9 cellular contexts compared by ENCODE assay signal in the genomic region with DNA sequence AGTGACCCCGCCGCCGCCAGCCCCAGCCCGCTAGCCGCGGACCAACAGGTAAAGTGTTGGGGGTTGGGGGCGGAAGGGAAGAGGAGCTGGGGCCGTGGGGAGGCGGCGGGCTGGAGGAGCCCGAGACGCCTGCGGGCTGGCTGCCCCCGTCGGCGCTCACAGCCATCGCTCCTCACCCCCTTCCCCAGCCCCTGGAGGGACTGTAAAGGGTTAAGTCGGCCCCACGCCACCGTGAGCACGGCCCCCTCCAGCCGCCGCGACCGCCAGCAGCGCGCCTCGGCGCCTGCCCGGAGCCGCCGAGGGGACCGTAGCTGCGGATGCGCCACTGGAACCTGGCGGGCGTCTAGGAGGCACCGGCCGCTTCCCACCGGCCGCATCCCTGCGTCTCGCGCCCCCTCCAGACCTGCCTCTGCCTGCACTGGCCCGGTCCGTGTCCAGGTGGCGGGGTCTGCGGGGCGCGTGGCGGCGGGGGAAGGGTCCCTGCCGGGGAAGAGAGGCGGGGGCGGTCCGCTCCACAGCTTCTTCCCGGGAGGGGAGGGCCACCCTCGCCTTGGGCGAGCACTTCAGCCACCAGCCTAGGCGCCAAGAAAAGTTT. TPM values are rescaled to one million over a fixed set of nuclear protein-coding genes. Genes with fewer than 3 reads are reported as not detected.
DNase-seq lines count a peak whose midpoint lies in the region; ATAC-seq and TF ChIP-seq lines count a peak whose summit lies in the region.
"Had no signal": no experiment of that assay in that cellular context is flagged by ENCODE, and none has a peak within 500 bp of the region (broad histone marks: within the 10 kb centered on the region; RNA-seq: fewer than 3 reads in every experiment).

No MANE protein-coding gene starts in this region.

- H3K27me3 ChIP-seq in ectodermal cell (ENCODE audit: control insufficient read depth, insufficient read depth, low read length, poor library complexity, severe bottlenecking), result peaks cover 17% of the 10 kb centered on the region
- peaks cover 50% of the 10 kb centered on the region for H3K27me3 ChIP-seq in mononuclear cell (ENCODE audit: insufficient read depth, low read length)
- peaks cover 66% of the 10 kb centered on the region for H3K27me3 ChIP-seq in transverse colon

- H3K9me3 ChIP-seq in ectodermal cell (ENCODE audit: control insufficient read depth, low read length) (no peaks in the 10 kb centered on the region), mononuclear cell (ENCODE audit: low read depth, low read length) (no peaks in the 10 kb centered on the region), transverse colon (no peaks in the 10 kb centered on the region)

- peak; percentile 64 for DNase-seq in activated effector memory CD4-positive, alpha-beta T cell treated with anti-CD3 and anti-CD28 coated beads, Interleukin-2, amount 50 U/mL, for 16 hours
- no peak for DNase-seq in activated effector memory CD4-positive, alpha-beta T cell treated with Interleukin-2 at 50 U/mL for 16 hours
- DNase-seq in SW480 (ENCODE audit: low spot score), result peak; percentile 37
- DNase-seq in transverse colon, result peak; percentile 10
- no peak for DNase-seq in inferior parietal cortex (ENCODE audit: extremely low spot score)

- TF ChIP-seq EP300 in transverse colon (IDR thresholded peaks at IDR 0.05; ENCODE audit: low read depth), result no peak

- in situ Hi-C loops in transverse colon (cut with MboI; ENCODE audit: low pct_ligation_motif_present in 1 of 4, low pct_unique_long_range_greater_than_20kb in 1 of 4, low sequenced_read_pairs in 3 of 4), result no loop called here

- intact Hi-C loops in transverse colon (cut with DNase I; ENCODE audit: low total_unique reads), result no loop called here

- peak overlapping the region; percentile 44 for H3K27ac ChIP-seq in ectodermal cell (ENCODE audit: insufficient read depth, low read depth, low read length, poor library complexity, severe bottlenecking)
- peak overlapping the region in 1 of 4 donors; percentile 27 for H3K27ac ChIP-seq in transverse colon
- H3K27ac ChIP-seq: epithelial cell of prostate had no signal

- no peak for TF ChIP-seq CTCF in transverse colon (IDR thresholded peaks at IDR 0.05)

- 0% methylated on average over 59 to 60 of the region's 60 CpGs for WGBS in ectodermal cell, 2 experiments
- 1% methylated on average over 21 of the region's 60 CpGs; no CpG with 5 or more reads in 1 of the 2 donors for WGBS in transverse colon (ENCODE audit: low coverage in 1 of 2), 2 donors

- H3K36me3 ChIP-seq in ectodermal cell (ENCODE audit: control insufficient read depth, insufficient read depth, low read length) (no peaks in the 10 kb centered on the region), transverse colon (no peaks in the 10 kb centered on the region)

- H3K4me3 ChIP-seq in ectodermal cell (ENCODE audit: insufficient read depth, low read depth, low read length), result peak overlapping the region; percentile 88
- H3K4me3 ChIP-seq in mononuclear cell (ENCODE audit: low read length), result peak overlapping the region; percentile 48
- peak overlapping the region; percentile 43 to 66 (median 48) for H3K4me3 ChIP-seq in transverse colon

- H3K4me1 ChIP-seq in ectodermal cell (ENCODE audit: control insufficient read depth, insufficient read depth, low read length), result peaks cover 11% of the 10 kb centered on the region
- H3K4me1 ChIP-seq in mononuclear cell (ENCODE audit: insufficient read depth, low read length), result peaks cover 18% of the 10 kb centered on the region
- peaks cover 0 to 24% (median 21%) of the 10 kb centered on the region in 4 donors for H3K4me1 ChIP-seq in transverse colon

- no peak for TF ChIP-seq POLR2A in transverse colon (IDR thresholded peaks at IDR 0.05)

- peak; percentile 4 for ATAC-seq in HG03196 (IDR thresholded peaks at IDR 0.05; ENCODE audit: unreplicated experiment)

RNA-seq across cellular contexts. Expression of a gene that starts 0.5 kb away (rescaled TPM):
- 10.7 TPM for polyA plus RNA-seq in ectodermal cell (2013, experiment 1 of 4)
- 8.4 TPM for polyA plus RNA-seq in ectodermal cell (2013, experiment 2 of 4)
- polyA plus RNA-seq in ectodermal cell (2013, experiment 3 of 4), result 8.2 TPM
- polyA plus RNA-seq in ectodermal cell (2013, experiment 4 of 4), result 10.6 TPM
- total RNA-seq in mononuclear cell (4.0 TPM), transverse colon (1 to 10 TPM in 2 of 4 donors, under 1 TPM in 2; under 0.01 to 8.6 (median 0.64) TPM)

Comparison
In these comparisons a context has a peak if more than half of its experiments do, and no peak if none do; other contexts are left out.
1. DNase-seq: peak in activated effector memory CD4-positive, alpha-beta T cell treated with anti-CD3 and anti-CD28 coated beads, Interleukin-2, amount 50 U/mL, for 16 hours (single experiment), SW480 (single experiment) and transverse colon (single experiment); none in activated effector memory CD4-positive, alpha-beta T cell treated with Interleukin-2 at 50 U/mL for 16 hours (single experiment) and inferior parietal cortex (single experiment).
2. Peak in every context shown above with its lines, with median percentiles within 50 percentile points of each other: H3K4me3 ChIP-seq.